In genomic region chr5:170603101-170603500, GRCh38 we compare ENCODE assay signal across 25 cellular contexts.
DNase-seq lines count a peak whose midpoint lies in the region; ATAC-seq, FAIRE-seq and TF ChIP-seq lines count a peak whose summit lies in the region.
"Had no signal": no experiment of that assay in that cellular context is flagged by ENCODE, and none has a peak within 500 bp of the region (broad histone marks: within the 10 kb centered on the region; RNA-seq: fewer than 3 reads in every experiment).

No MANE protein-coding gene starts in this region.

- H3K27ac ChIP-seq in K562 (ENCODE audit: extremely low read depth, low read depth, low read length) (no peak overlapping the region), endodermal cell (ENCODE audit: low read depth, low read length) (no peak overlapping the region), neural cell (ENCODE audit: low read length) (peak overlapping the region; percentile 49)
- H3K27ac ChIP-seq: A549; BLaER1 treated with 17β-estradiol and CSF1 and Interleukin-3, amounts not matched to agents 10 nM and 100 nM had no signal

- POLR2A ChIA-PET in K562 (lab: Yijun Ruan, JAX): no interaction called here

- no peak overlapping the region for H3K4me3 Mint-ChIP-seq in endodermal cell
- H3K4me3 Mint-ChIP-seq: CD14-positive monocyte; CD4-positive, alpha-beta T cell; CD8-positive, alpha-beta memory T cell had no signal

- no peak overlapping the region for H3K27ac Mint-ChIP-seq in endodermal cell
- H3K27ac Mint-ChIP-seq: CD14-positive monocyte; CD4-positive, alpha-beta T cell; CD8-positive, alpha-beta memory T cell had no signal

- ATAC-seq in K562: no peak

- H3K4me3 ChIP-seq in K562 (no peak overlapping the region), endodermal cell (ENCODE audit: low read length) (no peak overlapping the region), neural cell (ENCODE audit: low read length) (peak overlapping the region; percentile 27), H7 (ENCODE audit: insufficient read depth, low read depth, low read length) (no peak overlapping the region)
- H3K4me3 ChIP-seq: A549; BLaER1 treated with 17β-estradiol and CSF1 and Interleukin-3, amounts not matched to agents 10 nM and 100 nM had no signal

- H2AFZ ChIP-seq in K562 (ENCODE audit: low read depth, low read length) (no peak overlapping the region), neural cell (ENCODE audit: low read depth, low read length) (no peak overlapping the region)

- 0% methylated on average over 9 of the region's 9 CpGs for WGBS in K562 (ENCODE audit: insufficient coverage, low coverage, missing lambda C conversion rate)
- WGBS in endodermal cell (ENCODE audit: insufficient coverage in 1 of 2, insufficient read length in 1 of 2), 2 experiments: 67 to 78% methylated on average over 8 to 9 of the region's 9 CpGs

- TF ChIP-seq CTCF in K562 (IDR thresholded peaks at IDR 0.05 in 2 of 3, conservative IDR thresholded peaks at IDR 0.05 in 1 of 3; ENCODE audit: insufficient read depth in 2 of 3, low read depth in 1 of 3, low read length in 3 of 3) (no peak), endodermal cell (conservative IDR thresholded peaks at IDR 0.05) (no peak), neural cell (IDR thresholded peaks at IDR 0.05; ENCODE audit: poor library complexity, severe bottlenecking) (no peak)

- H3K27me3 Mint-ChIP-seq in endodermal cell (ENCODE audit: insufficient read depth): peaks cover 11% of the 10 kb centered on the region

- no peaks in the 10 kb centered on the region for H3F3A ChIP-seq in neural cell (ENCODE audit: insufficient read depth, low read length, poor library complexity, severe bottlenecking)

- no peaks in the 10 kb centered on the region for H3K9me2 ChIP-seq in neural cell (ENCODE audit: insufficient read depth, low read length)

- in situ Hi-C loops in K562 (cut with MboI): no loop called here

- H3K9me3 ChIP-seq in K562 (replicated peaks; ENCODE audit: control insufficient read depth, insufficient read depth, low read depth, low read length) (no peaks in the 10 kb centered on the region), endodermal cell (ENCODE audit: control insufficient read depth, low read length) (no peaks in the 10 kb centered on the region), neural cell (ENCODE audit: low read length) (no peaks in the 10 kb centered on the region)
- H3K9me3 ChIP-seq: A549; BE2C; BLaER1 treated with 17β-estradiol and CSF1 and Interleukin-3, amounts not matched to agents 10 nM and 100 nM had no signal

- H3K4me2 ChIP-seq in K562 (ENCODE audit: insufficient read depth, low read length): no peak overlapping the region
- no peak overlapping the region for H3K4me2 ChIP-seq in neural cell (ENCODE audit: low read length)
- H3K4me2 ChIP-seq: A549; BLaER1 treated with 17β-estradiol and CSF1 and Interleukin-3, amounts not matched to agents 10 nM and 100 nM had no signal

- intact Hi-C loops in K562 (cut with micrococcal nuclease): no loop called here

- H3K36me3 ChIP-seq in K562 (ENCODE audit: control insufficient read depth, insufficient read depth, low read length): no peaks in the 10 kb centered on the region
- H3K36me3 ChIP-seq in endodermal cell (ENCODE audit: control insufficient read depth, insufficient read depth, low read length): no peaks in the 10 kb centered on the region
- H3K36me3 ChIP-seq in neural cell (ENCODE audit: insufficient read depth, low read length): no peaks in the 10 kb centered on the region
- H3K36me3 ChIP-seq in H7 (replicated peaks; ENCODE audit: control insufficient read depth, insufficient read depth, low read length): no peaks in the 10 kb centered on the region
- H3K36me3 ChIP-seq: BE2C; BLaER1 treated with 17β-estradiol and CSF1 and Interleukin-3, amounts not matched to agents 10 nM and 100 nM had no signal

- H3K9me3 Mint-ChIP-seq in endodermal cell: no peaks in the 10 kb centered on the region
- H3K9me3 Mint-ChIP-seq: CD14-positive monocyte; CD4-positive, alpha-beta T cell had no signal

- no peak for TF ChIP-seq POLR2A in K562 (conservative IDR thresholded peaks at IDR 0.05)

- BruUV-seq in K562 (replicated peaks; lab: Mats Ljungman, UMichigan): no TSS peak

- CTCF ChIA-PET in K562 (lab: Yijun Ruan, JAX; ENCODE audit: low intra/inter-chr PET ratio): no interaction called here

- DNase-seq in NCI-H1694 treated with DMSO at 0.1 percent for 48 hours (lab: John Stamatoyannopoulos, UW) (peak; percentile 19), NCI-H1694 (lab: John Stamatoyannopoulos, UW) (no peak), K562 (ENCODE audit: extremely low read depth in 1 of 4, low spot score in 3 of 4) (no peak), endodermal cell (peak; percentile 83), NCI-H510A treated with DMSO at 0.1 percent for 48 hours (lab: John Stamatoyannopoulos, UW) (no peak), amniotic stem cell (lab: John Stamatoyannopoulos, UW) (no peak), H7 (no peak)
- DNase-seq: 8988T; ACHN; AML-193; BE2C; CD4-positive, alpha-beta T cell; CD8-positive, alpha-beta memory T cell; DMS153; DND-41; GOT3; HCEC 1CT had no signal

- no peak for TF ChIP-seq RAD21 in K562 (CRISPR knock-in tag; conservative IDR thresholded peaks at IDR 0.05 in 1 of 2, IDR thresholded peaks at IDR 0.05 in 1 of 2)
- TF ChIP-seq RAD21 in neural cell (conservative IDR thresholded peaks at IDR 0.05): no peak

- TF ChIP-seq EP300 in K562 (IDR thresholded peaks at IDR 0.05; ENCODE audit: low read length) (no peak), neural cell (conservative IDR thresholded peaks at IDR 0.05; ENCODE audit: poor library complexity, severe bottlenecking) (no peak)

- no peaks in the 10 kb centered on the region for H3K36me3 Mint-ChIP-seq in endodermal cell (ENCODE audit: low read depth)
- H3K36me3 Mint-ChIP-seq: CD14-positive monocyte; CD8-positive, alpha-beta memory T cell had no signal

- H3K9ac ChIP-seq in K562 (ENCODE audit: insufficient read depth in 1 of 2, low read depth in 2 of 2, low read length in 2 of 2) (no peak overlapping the region), endodermal cell (ENCODE audit: extremely low read depth, low read length, poor library complexity, severe bottlenecking) (no peak overlapping the region), neural cell (ENCODE audit: low read length) (peak overlapping the region; percentile 4)
- H3K9ac ChIP-seq: BLaER1 treated with 17β-estradiol and CSF1 and Interleukin-3, amounts not matched to agents 10 nM and 100 nM had no signal

- H3K9me1 ChIP-seq in K562 (ENCODE audit: control insufficient read depth, insufficient read depth, low read length): no peaks in the 10 kb centered on the region

- H3K4me1 Mint-ChIP-seq in endodermal cell: peaks cover 12% of the 10 kb centered on the region
- H3K4me1 Mint-ChIP-seq: CD8-positive, alpha-beta memory T cell had no signal

- no peaks in the 10 kb centered on the region for H3K79me2 ChIP-seq in K562 (ENCODE audit: control insufficient read depth, insufficient read depth, low read length)
- H3K79me2 ChIP-seq in neural cell (replicated peaks; ENCODE audit: insufficient read depth, low read length): no peaks in the 10 kb centered on the region

- H4K20me1 ChIP-seq in K562 (replicated peaks; ENCODE audit: control insufficient read depth, insufficient read depth, low read length) (no peaks in the 10 kb centered on the region; the same call in none of the 2 replicates), neural cell (ENCODE audit: insufficient read depth) (no peaks in the 10 kb centered on the region)

- H3K27me3 ChIP-seq in K562 (ENCODE audit: control insufficient read depth in 2 of 2, insufficient read depth in 2 of 2, low read length in 2 of 2) (peaks cover 0 to 40% of the 10 kb centered on the region in 2 experiments; a peak in 1 of 5 replicates), endodermal cell (ENCODE audit: control insufficient read depth, insufficient read depth, low read length, poor library complexity, severe bottlenecking) (peaks cover 44% of the 10 kb centered on the region), neural cell (ENCODE audit: insufficient read depth, low read depth, low read length) (no peaks in the 10 kb centered on the region), H7 (ENCODE audit: control insufficient read depth, insufficient read depth, low read length) (no peaks in the 10 kb centered on the region)

- FAIRE-seq in K562 (lab: Jason Lieb, UNC): no peak
- FAIRE-seq: A549, D721Med, G401.6, GM12892, H54 had no signal

- H3K4me1 ChIP-seq in K562 (replicated peaks in 1 of 2; ENCODE audit: control insufficient read depth in 2 of 2, insufficient read depth in 2 of 2, low read length in 2 of 2) (no peaks in the 10 kb centered on the region), endodermal cell (ENCODE audit: control insufficient read depth, insufficient read depth, low read length) (no peaks in the 10 kb centered on the region)
- H3K4me1 ChIP-seq: A549 had no signal

TF ChIP-seq in K562, 482 proteins besides CTCF, POLR2A, EP300 and RAD21:
- TF ChIP-seq FOS (IDR thresholded peaks at IDR 0.05; ENCODE audit: extremely low read depth, insufficient read length) (no peak), RFX1 (IDR thresholded peaks at IDR 0.05) (peak; percentile 41)

TF ChIP-seq in neural cell, 6 proteins besides CTCF, POLR2A, EP300 and RAD21 (continues in another document):
- TF ChIP-seq MXI1 (conservative IDR thresholded peaks at IDR 0.05; ENCODE audit: poor library complexity, severe bottlenecking) (no peak), TAF1 (IDR thresholded peaks at IDR 0.05; ENCODE audit: low read depth) (no peak), EZH2 (IDR thresholded peaks at IDR 0.05; ENCODE audit: borderline replicate concordance, insufficient read depth, low read length, poor library complexity, severe bottlenecking) (no peak)

Comparison
In these comparisons a context has a peak if more than half of its experiments do, and no peak if none do; other contexts are left out.
1. DNase-seq: peak in NCI-H1694 treated with DMSO at 0.1 percent for 48 hours (single experiment) and endodermal cell (single experiment); none in NCI-H1694 (single experiment), K562 (0 of 4), NCI-H510A treated with DMSO at 0.1 percent for 48 hours (single experiment), amniotic stem cell (single experiment) and H7 (single experiment).